In genomic region chr12:65232490-65233077, GRCh38 we compare ENCODE assay signal across 8 cellular contexts. TPM values are rescaled to one million over a fixed set of nuclear protein-coding genes. Genes with fewer than 3 reads are reported as not detected.
A peak's percentile ranks its signal among the peaks of the same experiment; 100 is the strongest.
DNase-seq lines count a peak whose midpoint lies in the region; ATAC-seq, FAIRE-seq and TF ChIP-seq lines count a peak whose summit lies in the region.

No MANE protein-coding gene starts in this region.

- 23 to 25% methylated on average over 3 of the region's 3 CpGs for WGBS in heart right ventricle, 2 donors

- H3K4me3 ChIP-seq in heart right ventricle = no peak overlapping the region
- no peak overlapping the region for H3K4me3 ChIP-seq in fibroblast of pulmonary artery (replicated peaks; ENCODE audit: low read depth, low read length)
- no peak overlapping the region for H3K4me3 ChIP-seq in tibial artery

- ATAC-seq in heart right ventricle = no peak
- ATAC-seq in Right ventricle myocardium superior (ENCODE audit: poor library complexity) = no peak

- H3K27me3 ChIP-seq in heart right ventricle (no peaks in the 10 kb centered on the region), tibial artery (no peaks in the 10 kb centered on the region)

- H3K27ac ChIP-seq in heart right ventricle (no peak overlapping the region), tibial artery (no peak overlapping the region)

- no peak for DNase-seq in heart right ventricle
- no peak for DNase-seq in Right ventricle myocardium superior
- no peak for DNase-seq in RCC 7860 (ENCODE audit: low spot score)
- DNase-seq in fibroblast of pulmonary artery (ENCODE audit: low read depth) = peak; percentile 56
- DNase-seq in tibial artery = no peak
- DNase-seq in mucosa of gallbladder (ENCODE audit: low spot score) = no peak
- DNase-seq in islet precursor cell = no peak
- DNase-seq in NCI-H146 treated with DMSO at 0.1 percent for 48 hours (lab: John Stamatoyannopoulos, UW; ENCODE audit: unreplicated experiment) = no peak

- peak; percentile 84 for FAIRE-seq in RCC 7860 (lab: Jason Lieb, UNC)

- intact Hi-C loops in heart right ventricle (cut with DNase I) = loop anchor here in 8 of 10 donors (2.0 to 5.0 kb wide), 5 partner anchors 60 to 342 kb away; partner anchors contain the start of gene WIF1 (in 1 of the 8)
- intact Hi-C loops in Right ventricle myocardium superior (cut with DNase I) = loop anchor here (5.0 kb wide), 1 partner anchor 340 kb away; no protein-coding TSS in a partner anchor
- intact Hi-C loops in tibial artery (cut with DNase I; ENCODE audit: low total_unique reads) = loop anchor here (10.0 kb wide), 1 partner anchor 338 kb away; no protein-coding TSS in a partner anchor

- H3K9me3 ChIP-seq in heart right ventricle (peaks cover 0 to 25% (median 15%) of the 10 kb centered on the region in 11 donors), tibial artery (peaks cover 3 to 12% (median 9%) of the 10 kb centered on the region in 3 donors)

- TF ChIP-seq CTCF in heart right ventricle (IDR thresholded peaks at IDR 0.05) (peak; percentile 40 to 73 (median 57)), fibroblast of pulmonary artery (IDR thresholded peaks at IDR 0.05; ENCODE audit: low read length, missing control alignments) (peak; percentile 37), tibial artery (IDR thresholded peaks at IDR 0.05) (peak; percentile 43 to 45)

- H3K36me3 ChIP-seq in heart right ventricle (peaks cover 0 to 26% (median 7%) of the 10 kb centered on the region in 9 donors), tibial artery (peaks cover 7 to 17% (median 13%) of the 10 kb centered on the region in 3 donors)

- H3K4me1 ChIP-seq in heart right ventricle = peaks cover 0 to 6% (median 0%) of the 10 kb centered on the region in 9 donors
- no peaks in the 10 kb centered on the region for H3K4me1 ChIP-seq in tibial artery

RNA-seq across cellular contexts. Expression of gene MSRB3, which starts 45.9 kb away (rescaled TPM):
- total RNA-seq in heart right ventricle (100 to 1,000 TPM in 9 of 10 donors, 10 to 100 TPM in 1; 98.2 to 169 (median 121) TPM), Right ventricle myocardium superior (130 TPM), mucosa of gallbladder (95.3 TPM)
- 10 to 100 TPM; 44.7 to 52.4 TPM for polyA plus RNA-seq in heart right ventricle
